12 cellular contexts compared by ENCODE assay signal in genomic region chr7:22589641-22590141, GRCh38.
DNase-seq lines count a peak whose midpoint lies in the region; ATAC-seq and TF ChIP-seq lines count a peak whose summit lies in the region.
"Had no signal": no experiment of that assay in that cellular context is flagged by ENCODE, and none has a peak within 500 bp of the region (broad histone marks: within the 10 kb centered on the region; RNA-seq: fewer than 3 reads in every experiment).

No MANE protein-coding gene starts in this region.

- ATAC-seq in lung (ENCODE audit: insufficient read depth, low FRiP score) (peak; percentile 60), thoracic aorta (ENCODE audit: insufficient number of reproducible peaks, low FRiP score, low read depth) (peak; percentile 80)
- no peak for ATAC-seq in activated T-cell treated with anti-CD3 and anti-CD28 coated beads, Interleukin-2, amount 50 U/mL, for 72 hours (replicated peaks in 1 of 2)
- ATAC-seq: stimulated activated naive B cell treated with anti-CD40 and anti-IgM and Interleukin-4, amounts not matched to agents 10 μg/mL and 1 μg/mL and 100 μg/mL, for 72 hours had no signal

- H3K4me3 ChIP-seq in esophagus muscularis mucosa (peak overlapping the region in 1 of 4 donors; percentile 4), lung (no peak overlapping the region), thoracic aorta (peak overlapping the region; percentile 47), WERI-Rb-1 (ENCODE audit: low read depth, low read length) (no peak overlapping the region)

- H3K27ac ChIP-seq in esophagus muscularis mucosa (replicated peaks in 1 of 4) (peak overlapping the region; percentile 2 to 66 (median 36)), lung (ENCODE audit: low read depth in 1 of 2, low read length in 1 of 2) (peak overlapping the region; percentile 65 to 71), thoracic aorta (peak overlapping the region; percentile 69 to 80), WERI-Rb-1 (no peak overlapping the region)

- intact Hi-C loops in esophagus muscularis mucosa (cut with DNase I): no loop called here

- TF ChIP-seq EP300 in esophagus muscularis mucosa (IDR thresholded peaks at IDR 0.05): peak; percentile 37

- peaks cover 0 to 5% of the 10 kb centered on the region in 2 donors for H3K36me3 Mint-ChIP-seq in activated T-cell treated with anti-CD3 and anti-CD28 coated beads, Interleukin-2, amount 50 U/mL, for 72 hours (ENCODE audit: insufficient read depth in 2 of 2)

- peak; percentile 32 to 48 for DNase-seq in SHP77 (lab: John Stamatoyannopoulos, UW)
- no peak for DNase-seq in esophagus muscularis mucosa (ENCODE audit: extremely low spot score)
- peak; percentile 72 for DNase-seq in lung (ENCODE audit: low spot score)
- peak; percentile 49 for DNase-seq in thoracic aorta (ENCODE audit: low spot score)
- no peak for DNase-seq in activated T-cell treated with anti-CD3 and anti-CD28 coated beads, Interleukin-2, amount 50 U/mL, for 72 hours
- DNase-seq in WERI-Rb-1: no peak
- DNase-seq in DMS53 (lab: John Stamatoyannopoulos, UW): no peak
- no peak for DNase-seq in D341Med (ENCODE audit: low spot score)
- DNase-seq: activated CD4-positive, alpha-beta T cell treated with anti-CD3 and anti-CD28 coated beads for 48 hours; DND-41; H7; stimulated activated naive B cell treated with anti-CD40 and anti-IgM and Interleukin-4, amounts not matched to agents 10 μg/mL and 1 μg/mL and 100 μg/mL, for 72 hours had no signal

- H3K4me1 ChIP-seq in esophagus muscularis mucosa (peaks cover 32 to 41% (median 36%) of the 10 kb centered on the region in 4 donors), lung (ENCODE audit: control insufficient read depth in 2 of 2, insufficient read depth in 2 of 2, low read length in 2 of 2) (peaks cover 15 to 21% of the 10 kb centered on the region in 2 donors), thoracic aorta (ENCODE audit: control insufficient read depth in 1 of 2, low read depth in 2 of 2) (peaks cover 22 to 35% of the 10 kb centered on the region in 2 donors)

- no peaks in the 10 kb centered on the region for H3K36me3 ChIP-seq in esophagus muscularis mucosa
- H3K36me3 ChIP-seq in lung (ENCODE audit: control insufficient read depth in 2 of 2, insufficient read depth in 2 of 2, low read length in 2 of 2): no peaks in the 10 kb centered on the region
- H3K36me3 ChIP-seq in thoracic aorta: no peaks in the 10 kb centered on the region
- H3K36me3 ChIP-seq in WERI-Rb-1: no peaks in the 10 kb centered on the region

- H3K9me3 Mint-ChIP-seq in activated T-cell treated with anti-CD3 and anti-CD28 coated beads, Interleukin-2, amount 50 U/mL, for 72 hours: peaks cover 0 to 2% of the 10 kb centered on the region in 2 donors

- H3K9me3 ChIP-seq in esophagus muscularis mucosa (no peaks in the 10 kb centered on the region), lung (ENCODE audit: control insufficient read depth in 2 of 2, insufficient read depth in 1 of 2, low read length in 1 of 2) (no peaks in the 10 kb centered on the region), thoracic aorta (no peaks in the 10 kb centered on the region), WERI-Rb-1 (ENCODE audit: severe bottlenecking) (no peaks in the 10 kb centered on the region)

- H3K4me3 Mint-ChIP-seq in activated T-cell treated with anti-CD3 and anti-CD28 coated beads, Interleukin-2, amount 50 U/mL, for 72 hours: no peak overlapping the region
- H3K4me3 Mint-ChIP-seq: stimulated activated naive B cell treated with anti-CD40 and anti-IgM and Interleukin-4, amounts not matched to agents 10 μg/mL and 1 μg/mL and 100 μg/mL, for 72 hours had no signal

- WGBS in esophagus muscularis mucosa: 30% methylated on average over 7 of the region's 10 CpGs
- 30 to 49% methylated on average over 10 of the region's 10 CpGs for WGBS in lung, 2 donors

- H3K27me3 Mint-ChIP-seq in activated T-cell treated with anti-CD3 and anti-CD28 coated beads, Interleukin-2, amount 50 U/mL, for 72 hours (ENCODE audit: low read depth): peaks cover 70% of the 10 kb centered on the region
- H3K27me3 Mint-ChIP-seq: stimulated activated naive B cell treated with anti-CD40 and anti-IgM and Interleukin-4, amounts not matched to agents 10 μg/mL and 1 μg/mL and 100 μg/mL, for 72 hours had no signal

- no peak overlapping the region for H3K27ac Mint-ChIP-seq in activated T-cell treated with anti-CD3 and anti-CD28 coated beads, Interleukin-2, amount 50 U/mL, for 72 hours
- H3K27ac Mint-ChIP-seq: stimulated activated naive B cell treated with anti-CD40 and anti-IgM and Interleukin-4, amounts not matched to agents 10 μg/mL and 1 μg/mL and 100 μg/mL, for 72 hours had no signal

- TF ChIP-seq POLR2A in esophagus muscularis mucosa (IDR thresholded peaks at IDR 0.05; ENCODE audit: low read depth): no peak

- H3K4me1 Mint-ChIP-seq in activated T-cell treated with anti-CD3 and anti-CD28 coated beads, Interleukin-2, amount 50 U/mL, for 72 hours (ENCODE audit: low read depth): peaks cover 17% of the 10 kb centered on the region

- H3K27me3 ChIP-seq in esophagus muscularis mucosa: no peaks in the 10 kb centered on the region
- no peaks in the 10 kb centered on the region for H3K27me3 ChIP-seq in lung (ENCODE audit: control insufficient read depth, insufficient read depth)
- H3K27me3 ChIP-seq in thoracic aorta (replicated peaks; ENCODE audit: insufficient read depth): no peaks in the 10 kb centered on the region
- no peaks in the 10 kb centered on the region for H3K27me3 ChIP-seq in WERI-Rb-1 (ENCODE audit: insufficient read depth, low read depth, severe bottlenecking)

- no peak for TF ChIP-seq CTCF in esophagus muscularis mucosa (IDR thresholded peaks at IDR 0.05)
- no peak for TF ChIP-seq CTCF in lung (IDR thresholded peaks at IDR 0.05; ENCODE audit: control extremely low read depth, extremely low read depth)
- TF ChIP-seq CTCF in thoracic aorta (IDR thresholded peaks at IDR 0.05): no peak
- no peak for TF ChIP-seq CTCF in WERI-Rb-1 (IDR thresholded peaks at IDR 0.05; ENCODE audit: low read depth, low read length)

Comparison
In these comparisons a context has a peak if more than half of its experiments do, and no peak if none do; other contexts are left out.
1. DNase-seq: peak in SHP77 (2 of 2), lung (single experiment) and thoracic aorta (single experiment); none in esophagus muscularis mucosa (single experiment), activated T-cell treated with anti-CD3 and anti-CD28 coated beads, Interleukin-2, amount 50 U/mL, for 72 hours (0 of 2), WERI-Rb-1 (single experiment), DMS53 (single experiment) and D341Med (single experiment).
2. ATAC-seq: peak in lung (single experiment) and thoracic aorta (single experiment); none in activated T-cell treated with anti-CD3 and anti-CD28 coated beads, Interleukin-2, amount 50 U/mL, for 72 hours (0 of 2).